Comparison of ENCODE assay signal across 21 cellular contexts in genomic region chr19:19541572-19541971, GRCh38. TPM values are rescaled to one million over a fixed set of nuclear protein-coding genes. Genes with fewer than 3 reads are reported as not detected.
A peak's percentile ranks its signal among the peaks of the same experiment; 100 is the strongest.
DNase-seq lines count a peak whose midpoint lies in the region; TF ChIP-seq lines count a peak whose summit lies in the region.
"Had no signal": no experiment of that assay in that cellular context is flagged by ENCODE, and none has a peak within 500 bp of the region (broad histone marks: within the 10 kb centered on the region; RNA-seq: fewer than 3 reads in every experiment).

No MANE protein-coding gene starts in this region.

- H3K27me3 ChIP-seq in PC-9 (ENCODE audit: insufficient read depth, low read depth) (no peaks in the 10 kb centered on the region), rectal smooth muscle tissue (ENCODE audit: control insufficient read depth, insufficient read depth, low read length) (peaks cover 34% of the 10 kb centered on the region), smooth muscle cell (ENCODE audit: low read depth) (no peaks in the 10 kb centered on the region)
- H3K27me3 ChIP-seq: testis had no signal

- H3K9ac ChIP-seq in rectal smooth muscle tissue (ENCODE audit: low read length) (no peak overlapping the region), smooth muscle cell (ENCODE audit: low read depth) (no peak overlapping the region)
- H3K9ac ChIP-seq: BLaER1 had no signal

- H3F3A ChIP-seq in PC-9 (ENCODE audit: insufficient read depth, low read depth): peaks cover 23% of the 10 kb centered on the region; the same call in 1 of the 2 replicates
- no peaks in the 10 kb centered on the region for H3F3A ChIP-seq in smooth muscle cell (ENCODE audit: low read depth)

- no peaks in the 10 kb centered on the region for H3K36me3 Mint-ChIP-seq in activated naive CD4-positive, alpha-beta T cell treated with anti-CD3 and anti-CD28 coated beads, Interleukin-2, amount 10 ng/mL, durations not matched to agents 7 days and 5 days

- intact Hi-C loops in PC-9 (cut with micrococcal nuclease; ENCODE audit: unreplicated experiment): no loop called here

- no peak overlapping the region for H3K27ac Mint-ChIP-seq in activated naive CD4-positive, alpha-beta T cell treated with anti-CD3 and anti-CD28 coated beads, Interleukin-2, amount 10 ng/mL, durations not matched to agents 7 days and 5 days

- H3K9me3 Mint-ChIP-seq in activated naive CD4-positive, alpha-beta T cell treated with anti-CD3 and anti-CD28 coated beads, Interleukin-2, amount 10 ng/mL, durations not matched to agents 7 days and 5 days: no peaks in the 10 kb centered on the region

- no peaks in the 10 kb centered on the region for H4K20me1 ChIP-seq in PC-9 (ENCODE audit: insufficient read depth)
- H4K20me1 ChIP-seq in smooth muscle cell (ENCODE audit: low read depth): no peaks in the 10 kb centered on the region
- H4K20me1 ChIP-seq: BLaER1 had no signal

- POLR2A ChIA-PET in PC-9 (lab: Charles Lee; ENCODE audit: unreplicated experiment): no interaction called here

- peak overlapping the region; percentile 58 for H3K4me3 Mint-ChIP-seq in activated naive CD4-positive, alpha-beta T cell treated with anti-CD3 and anti-CD28 coated beads, Interleukin-2, amount 10 ng/mL, durations not matched to agents 7 days and 5 days

- peaks cover 34% of the 10 kb centered on the region for H3K4me1 Mint-ChIP-seq in activated naive CD4-positive, alpha-beta T cell treated with anti-CD3 and anti-CD28 coated beads, Interleukin-2, amount 10 ng/mL, durations not matched to agents 7 days and 5 days

- H2AFZ ChIP-seq in PC-9: no peak overlapping the region
- no peak overlapping the region for H2AFZ ChIP-seq in smooth muscle cell (ENCODE audit: low read depth)

- no peaks in the 10 kb centered on the region for H3K79me2 ChIP-seq in PC-9 (ENCODE audit: low read depth)
- no peaks in the 10 kb centered on the region for H3K79me2 ChIP-seq in smooth muscle cell (ENCODE audit: low read depth)

- peaks cover 69% of the 10 kb centered on the region for H3K27me3 Mint-ChIP-seq in activated naive CD4-positive, alpha-beta T cell treated with anti-CD3 and anti-CD28 coated beads, Interleukin-2, amount 10 ng/mL, durations not matched to agents 7 days and 5 days

- H3K27ac ChIP-seq in PC-9 (no peak overlapping the region), coronary artery (no peak overlapping the region), rectal smooth muscle tissue (ENCODE audit: low read depth, low read length) (no peak overlapping the region), smooth muscle cell (ENCODE audit: low read depth) (no peak overlapping the region)
- H3K27ac ChIP-seq: BLaER1, cardiac muscle cell, epithelial cell of prostate, lower lobe of right lung, pancreas, right lobe of liver, testis had no signal

- 85% methylated on average over 14 of the region's 15 CpGs for WGBS in smooth muscle cell (ENCODE audit: low lambda C conversion rate)

- H3K4me2 ChIP-seq in PC-9 (peak overlapping the region; percentile 85; the same call in 1 of the 2 replicates), smooth muscle cell (no peak overlapping the region)
- H3K4me2 ChIP-seq: BLaER1 had no signal

- CTCF ChIA-PET in activated naive CD4-positive, alpha-beta T cell treated with anti-CD3 and anti-CD28 coated beads, Interleukin-2, amount 10 ng/mL, durations not matched to agents 7 days and 5 days (lab: Charles Lee): interaction anchor here (0.9 to 1.6 kb wide), 4 partner anchors 9 to 103 kb away, joined by 3 to 9 read pairs (median 4); no protein-coding TSS in a partner anchor
- CTCF ChIA-PET in PC-9 (lab: Charles Lee): interaction anchor here (0.5 to 0.6 kb wide), 2 partner anchors 10 to 52 kb away, joined by 3 read pairs; no protein-coding TSS in a partner anchor

- BruUV-seq in PC-9 (replicated peaks; lab: Mats Ljungman, UMichigan): no TSS peak

- no peaks in the 10 kb centered on the region for H3K9me2 ChIP-seq in PC-9 (ENCODE audit: insufficient read depth)

- TF ChIP-seq CTCF in PC-9 (conservative IDR thresholded peaks at IDR 0.05) (no peak), coronary artery (IDR thresholded peaks at IDR 0.05) (no peak), smooth muscle cell (IDR thresholded peaks at IDR 0.05; ENCODE audit: borderline replicate concordance, insufficient read depth, poor library complexity, severe bottlenecking) (no peak)

- peak overlapping the region; percentile 58; the same call in 1 of the 2 replicates for H3K4me3 ChIP-seq in PC-9
- peak overlapping the region; percentile 57 for H3K4me3 ChIP-seq in coronary artery
- peak overlapping the region; percentile 36 for H3K4me3 ChIP-seq in rectal smooth muscle tissue (ENCODE audit: low read length)
- no peak overlapping the region for H3K4me3 ChIP-seq in smooth muscle cell
- H3K4me3 ChIP-seq: BLaER1, cardiac muscle cell, right lobe of liver had no signal

- H3K9me3 ChIP-seq in PC-9 (ENCODE audit: insufficient read depth, low read depth): no peaks in the 10 kb centered on the region
- no peaks in the 10 kb centered on the region for H3K9me3 ChIP-seq in smooth muscle cell (replicated peaks; ENCODE audit: low read depth)
- H3K9me3 ChIP-seq: BLaER1, lower lobe of right lung, pancreas, right lobe of liver, testis had no signal

- peaks cover 6% of the 10 kb centered on the region for H3K4me1 ChIP-seq in PC-9 (replicated peaks; ENCODE audit: insufficient read depth)
- peaks cover 2% of the 10 kb centered on the region for H3K4me1 ChIP-seq in rectal smooth muscle tissue (ENCODE audit: control insufficient read depth, insufficient read depth, low read length)
- peaks cover 4% of the 10 kb centered on the region for H3K4me1 ChIP-seq in smooth muscle cell (ENCODE audit: low read depth)

- H3K36me3 ChIP-seq in PC-9 (ENCODE audit: low read depth): no peaks in the 10 kb centered on the region
- no peaks in the 10 kb centered on the region for H3K36me3 ChIP-seq in rectal smooth muscle tissue (ENCODE audit: control insufficient read depth, insufficient read depth, low read length)
- no peaks in the 10 kb centered on the region for H3K36me3 ChIP-seq in smooth muscle cell (ENCODE audit: low read depth)
- H3K36me3 ChIP-seq: BLaER1, cardiac muscle cell, lower lobe of right lung, pancreas, right lobe of liver had no signal

- DNase-seq in activated naive CD4-positive, alpha-beta T cell treated with anti-CD3 and anti-CD28 coated beads, Interleukin-2, amount 10 ng/mL, durations not matched to agents 7 days and 5 days: no peak
- no peak for DNase-seq in activated naive CD4-positive, alpha-beta T cell (lab: John Stamatoyannopoulos, UW)
- DNase-seq in PC-9: no peak
- DNase-seq in coronary artery (ENCODE audit: low spot score): no peak
- DNase-seq in smooth muscle cell (lab: John Stamatoyannopoulos, UW; ENCODE audit: unreplicated experiment): no peak
- DNase-seq in HT-29 (ENCODE audit: low spot score): no peak
- no peak for DNase-seq in NCI-H446 treated with DMSO at 0.1 percent for 48 hours (lab: John Stamatoyannopoulos, UW)
- DNase-seq: amniotic stem cell, GDM1, hippocampal formation, IMR-90, NCI-H748 treated with DMSO at 0.1 percent for 48 hours, SIG-M5 had no signal

RNA-seq across cellular contexts. Expression of gene CILP2, which starts 3.5 kb away (rescaled TPM):
- total RNA-seq in PC-9 (2021): 1.1 and 2.5 TPM in 2 replicates
- total RNA-seq in smooth muscle cell: 27.2 and 31.0 TPM in 2 replicates
- 62.2 and 95.0 TPM in 2 replicates for polyA plus RNA-seq in smooth muscle cell
- 0.31 TPM in 1 of 2 replicates, not detected in the other for total RNA-seq in HT-29 (2014; rRNA removed; shearing (Covaris generic))
- polyA plus RNA-seq: pancreas had no signal

RNA-seq across cellular contexts. Expression of gene YJEFN3, which starts 12.9 kb away (rescaled TPM):
- total RNA-seq in PC-9 (2021) (18.5 and 21.9 TPM in 2 replicates), smooth muscle cell (2.2 TPM in 2 replicates)
- 5.8 and 11.1 TPM in 2 replicates for polyA plus RNA-seq in smooth muscle cell
- total RNA-seq in HT-29 (2014; rRNA removed; shearing (Covaris generic)): 1.0 and 1.9 TPM in 2 replicates

RNA-seq across cellular contexts. Expression of gene NDUFA13, which starts 25.5 kb away (rescaled TPM):
- total RNA-seq in PC-9 (2021) (203 and 309 TPM in 2 replicates), smooth muscle cell (42.3 and 51.8 TPM in 2 replicates)
- 559 and 575 TPM in 2 replicates for polyA plus RNA-seq in smooth muscle cell
- 190 and 202 TPM in 2 replicates for total RNA-seq in HT-29 (2014; rRNA removed; shearing (Covaris generic))

RNA-seq across cellular contexts. Expression of gene TSSK6, which starts 26.2 kb away (rescaled TPM):
- total RNA-seq in PC-9 (2021): 2.0 and 3.3 TPM in 2 replicates
- 1.3 and 5.4 TPM in 2 replicates for total RNA-seq in smooth muscle cell
- polyA plus RNA-seq in smooth muscle cell: 0.31 and 0.49 TPM in 2 replicates
- total RNA-seq in HT-29 (2014; rRNA removed; shearing (Covaris generic)): 1.3 and 1.5 TPM in 2 replicates
